21 cellular contexts compared by ENCODE assay signal in genomic region chr1:207898260-207898659, GRCh38. TPM values are rescaled to one million over a fixed set of nuclear protein-coding genes. Genes with fewer than 3 reads are reported as not detected.
"Had no signal": no experiment of that assay in that cellular context is flagged by ENCODE, and none has a peak within 500 bp of the region (broad histone marks: within the 10 kb centered on the region; RNA-seq: fewer than 3 reads in every experiment).

No MANE protein-coding gene starts in this region.

- H3K27me3 Mint-ChIP-seq: activated naive CD8-positive, alpha-beta T cell; stimulated activated naive B cell treated with anti-CD40 and anti-IgM and Interleukin-4, amounts not matched to agents 10 μg/mL and 1 μg/mL and 100 μg/mL, for 72 hours; T-cell had no signal

- H3K27ac ChIP-seq: foreskin keratinocyte, psoas muscle, right lobe of liver had no signal

- H3K27me3 ChIP-seq: adrenal gland, foreskin keratinocyte, right lobe of liver had no signal

- H3K4me1 Mint-ChIP-seq: T-cell had no signal

- H3K36me3 ChIP-seq: adrenal gland, right lobe of liver had no signal

- DNase-seq: activated CD4-positive, alpha-beta T cell treated with anti-CD3 and anti-CD28 coated beads for 1 hour; activated CD4-positive, alpha-beta T cell treated with anti-CD3 and anti-CD28 coated beads, Interleukin-2, amount 50 U/mL, for 1 hour; activated CD8-positive, alpha-beta T cell treated with anti-CD3 and anti-CD28 coated beads, Interleukin-2, amount 10 ng/mL, durations not matched to agents 7 days and 5 days; activated T-cell treated with anti-CD3 and anti-CD28 coated beads, Interleukin-2, amount 50 U/mL, for 1 hour; cerebellar nuclear complex; cortex of kidney; foreskin keratinocyte; head of caudate nucleus; naive thymus-derived CD4-positive, alpha-beta T cell; psoas muscle; right lobe of liver; small intestine; stimulated activated CD8-positive, alpha-beta memory T cell treated with anti-CD3 and anti-CD28 coated beads, Interleukin-4, amount 100 ng/mL, for 48 hours; stimulated activated naive B cell treated with anti-CD40 and anti-IgM and Interleukin-4, amounts not matched to agents 10 μg/mL and 1 μg/mL and 100 μg/mL, for 72 hours; T-cell had no signal

- H3K36me3 Mint-ChIP-seq: activated naive CD8-positive, alpha-beta T cell; naive thymus-derived CD4-positive, alpha-beta T cell; stimulated activated naive B cell treated with anti-CD40 and anti-IgM and Interleukin-4, amounts not matched to agents 10 μg/mL and 1 μg/mL and 100 μg/mL, for 72 hours; T-cell had no signal

- H3K27ac Mint-ChIP-seq: activated CD8-positive, alpha-beta T cell treated with anti-CD3 and anti-CD28 coated beads, Interleukin-2, amount 10 ng/mL, durations not matched to agents 7 days and 5 days; activated naive CD8-positive, alpha-beta T cell; stimulated activated naive B cell treated with anti-CD40 and anti-IgM and Interleukin-4, amounts not matched to agents 10 μg/mL and 1 μg/mL and 100 μg/mL, for 72 hours; T-cell had no signal

- H3K4me3 ChIP-seq: adrenal gland, psoas muscle, right lobe of liver had no signal

- H3K9me3 ChIP-seq: adrenal gland, psoas muscle, right lobe of liver had no signal

- ATAC-seq: activated CD8-positive, alpha-beta T cell treated with anti-CD3 and anti-CD28 coated beads, Interleukin-2, amount 10 ng/mL, durations not matched to agents 7 days and 5 days; foreskin keratinocyte; naive thymus-derived CD4-positive, alpha-beta T cell; psoas muscle; SK-N-SH treated with all-trans-retinoic acid at 6 μM for 48 hours; stimulated activated naive B cell treated with anti-CD40 and anti-IgM and Interleukin-4, amounts not matched to agents 10 μg/mL and 1 μg/mL and 100 μg/mL, for 72 hours; T-cell had no signal

- H3K4me1 ChIP-seq: foreskin keratinocyte, right lobe of liver had no signal

- H3K9me3 Mint-ChIP-seq: naive thymus-derived CD4-positive, alpha-beta T cell; neural crest cell; T-cell had no signal

- H3K4me3 Mint-ChIP-seq: activated CD8-positive, alpha-beta T cell treated with anti-CD3 and anti-CD28 coated beads, Interleukin-2, amount 10 ng/mL, durations not matched to agents 7 days and 5 days; activated naive CD8-positive, alpha-beta T cell; naive thymus-derived CD4-positive, alpha-beta T cell; neural crest cell; stimulated activated naive B cell treated with anti-CD40 and anti-IgM and Interleukin-4, amounts not matched to agents 10 μg/mL and 1 μg/mL and 100 μg/mL, for 72 hours; T-cell had no signal

RNA-seq across cellular contexts. Expression of gene CD34, which starts 12.7 kb away (rescaled TPM):
- total RNA-seq: activated CD8-positive, alpha-beta T cell treated with anti-CD3 and anti-CD28 coated beads, Interleukin-2, amount 10 ng/mL, durations not matched to agents 7 days and 5 days; bronchial epithelial cell; epithelial cell of proximal tubule had no signal
- polyA plus RNA-seq: naive thymus-derived CD4-positive, alpha-beta T cell had no signal
